19 cellular contexts compared by ENCODE assay signal in the genomic region with DNA sequence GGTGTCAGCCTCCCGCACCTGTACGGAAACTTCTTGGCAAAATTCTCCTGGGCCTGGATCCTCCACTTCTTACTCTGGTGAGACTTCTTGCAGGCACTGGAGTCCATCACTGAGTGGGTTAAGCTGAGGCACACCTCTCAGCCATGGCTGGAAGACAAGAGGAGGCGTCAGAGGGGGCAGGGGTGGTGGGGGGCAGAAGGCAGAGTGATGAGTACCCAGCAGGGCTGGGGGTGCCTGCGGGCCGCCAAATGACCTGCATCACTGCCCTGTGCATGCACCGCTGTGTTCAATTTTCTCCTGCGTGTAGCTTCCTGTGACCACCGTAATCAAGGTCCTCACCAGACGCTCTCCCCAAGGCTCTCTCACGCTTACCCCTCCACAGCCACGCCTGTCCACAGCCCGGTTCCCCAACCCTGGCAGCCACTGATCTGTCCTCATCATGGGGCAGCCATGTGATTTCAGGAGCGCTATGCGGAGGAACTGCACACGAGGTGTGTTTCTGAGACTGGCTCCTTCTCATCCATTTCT. TPM values are rescaled to one million over a fixed set of nuclear protein-coding genes. Genes with fewer than 3 reads are reported as not detected.
DNase-seq lines count a peak whose midpoint lies in the region; ATAC-seq and TF ChIP-seq lines count a peak whose summit lies in the region.
"Had no signal": no experiment of that assay in that cellular context is flagged by ENCODE, and none has a peak within 500 bp of the region (broad histone marks: within the 10 kb centered on the region; RNA-seq: fewer than 3 reads in every experiment).

No MANE protein-coding gene starts in this region.

- TF ChIP-seq CTCF in endothelial cell (IDR thresholded peaks at IDR 0.05; ENCODE audit: unreplicated experiment) = no peak
- no peak for TF ChIP-seq CTCF in osteoblast (IDR thresholded peaks at IDR 0.05; ENCODE audit: extremely low read depth, low read depth, low read length)

- no peaks in the 10 kb centered on the region for H3K36me3 Mint-ChIP-seq in endothelial cell (ENCODE audit: low read depth, unreplicated experiment)
- H3K36me3 Mint-ChIP-seq: activated naive CD4-positive, alpha-beta T cell treated with anti-CD3 and anti-CD28 coated beads, Interleukin-2, amount 50 U/mL, for 24 hours; CD8-positive, alpha-beta memory T cell; memory B cell; naive thymus-derived CD8-positive, alpha-beta T cell had no signal

- H3K4me3 Mint-ChIP-seq in endothelial cell (ENCODE audit: unreplicated experiment) = no peak overlapping the region
- H3K4me3 Mint-ChIP-seq: activated naive CD4-positive, alpha-beta T cell treated with anti-CD3 and anti-CD28 coated beads, Interleukin-2, amount 50 U/mL, for 24 hours; CD8-positive, alpha-beta memory T cell; memory B cell; naive thymus-derived CD8-positive, alpha-beta T cell had no signal

- no peak for ATAC-seq in aorta (ENCODE audit: low FRiP score)
- ATAC-seq in GM19328 (IDR thresholded peaks at IDR 0.05; ENCODE audit: unreplicated experiment) = no peak
- no peak for ATAC-seq in HG03520 (IDR thresholded peaks at IDR 0.05; ENCODE audit: unreplicated experiment)
- ATAC-seq: naive thymus-derived CD8-positive, alpha-beta T cell; psoas muscle had no signal

- H3K4me3 ChIP-seq in osteoblast (ENCODE audit: insufficient read depth, low read length) (no peak overlapping the region), aorta (ENCODE audit: low read length in 2 of 2) (no peak overlapping the region)
- H3K4me3 ChIP-seq: psoas muscle, thoracic aorta had no signal

- H3K27me3 ChIP-seq in osteoblast (ENCODE audit: insufficient read depth, low read length) (peaks cover 13% of the 10 kb centered on the region), aorta (ENCODE audit: control insufficient read depth in 1 of 2, insufficient read depth in 2 of 2, low read length in 1 of 2) (no peaks in the 10 kb centered on the region)

- H3K27ac ChIP-seq in osteoblast (ENCODE audit: low read depth, low read length) = no peak overlapping the region
- H3K27ac ChIP-seq in aorta (ENCODE audit: low read depth in 1 of 2, low read length in 2 of 2) = no peak overlapping the region
- H3K27ac ChIP-seq: psoas muscle, thoracic aorta had no signal

- DNase-seq in stimulated activated CD4-positive, alpha-beta T cell treated with anti-CD3 and anti-CD28 coated beads, Interleukin-4, amount 100 ng/mL, for 24 hours = peak; percentile 1
- no peak for DNase-seq in stimulated activated CD4-positive, alpha-beta T cell treated with anti-CD3 and anti-CD28 coated beads, Interleukin-15, amount 100 ng/mL, for 24 hours
- DNase-seq in endothelial cell (ENCODE audit: low spot score) (peak; percentile 2), osteoblast (ENCODE audit: insufficient read length, low spot score, missing footprints) (peak; percentile 48), aorta (peak; percentile 34 to 52), NCI-H2171 treated with DMSO at 0.1 percent for 48 hours (lab: John Stamatoyannopoulos, UW) (no peak)
- DNase-seq: activated CD4-positive, alpha-beta T cell treated with anti-CD3 and anti-CD28 coated beads for 4 hours; DMS79 treated with DMSO at 0.1 percent for 48 hours; NCI-H510A treated with DMSO at 0.1 percent for 48 hours had no signal

- no peaks in the 10 kb centered on the region for H4K20me1 ChIP-seq in osteoblast (ENCODE audit: insufficient read depth, low read length)

- H3K9me3 ChIP-seq in osteoblast (ENCODE audit: low read depth, low read length) (no peaks in the 10 kb centered on the region), aorta (ENCODE audit: control insufficient read depth, low read length) (no peaks in the 10 kb centered on the region)
- H3K9me3 ChIP-seq: psoas muscle, thoracic aorta had no signal

- peaks cover 3% of the 10 kb centered on the region for H3K27me3 Mint-ChIP-seq in endothelial cell (ENCODE audit: unreplicated experiment)

- H3K9me3 Mint-ChIP-seq in endothelial cell (ENCODE audit: unreplicated experiment) = no peaks in the 10 kb centered on the region
- H3K9me3 Mint-ChIP-seq: activated naive CD4-positive, alpha-beta T cell treated with anti-CD3 and anti-CD28 coated beads, Interleukin-2, amount 50 U/mL, for 24 hours; CD8-positive, alpha-beta memory T cell; memory B cell; naive thymus-derived CD8-positive, alpha-beta T cell had no signal

- H3K4me1 Mint-ChIP-seq in endothelial cell (ENCODE audit: unreplicated experiment) = peaks cover 5% of the 10 kb centered on the region
- H3K4me1 Mint-ChIP-seq: activated naive CD4-positive, alpha-beta T cell treated with anti-CD3 and anti-CD28 coated beads, Interleukin-2, amount 50 U/mL, for 24 hours; CD8-positive, alpha-beta memory T cell; memory B cell; naive thymus-derived CD8-positive, alpha-beta T cell had no signal

- H3K36me3 ChIP-seq in osteoblast (ENCODE audit: insufficient read depth, low read length) = no peaks in the 10 kb centered on the region
- no peaks in the 10 kb centered on the region for H3K36me3 ChIP-seq in aorta (ENCODE audit: control insufficient read depth in 1 of 2, insufficient read depth in 2 of 2, low read length in 1 of 2)
- H3K36me3 ChIP-seq: thoracic aorta had no signal

- 86 to 87% methylated on average over 15 of the region's 15 CpGs for WGBS in aorta, 2 donors

- H3K4me1 ChIP-seq in osteoblast (ENCODE audit: insufficient read depth, low read length) (no peaks in the 10 kb centered on the region), aorta (ENCODE audit: control insufficient read depth in 1 of 2, insufficient read depth in 2 of 2, low read length in 2 of 2) (no peaks in the 10 kb centered on the region)
- H3K4me1 ChIP-seq: psoas muscle had no signal

- no peak overlapping the region for H3K4me2 ChIP-seq in osteoblast (ENCODE audit: insufficient read depth, low read length)

- H2AFZ ChIP-seq in osteoblast (ENCODE audit: low read length) = no peak overlapping the region

- H3K27ac Mint-ChIP-seq in endothelial cell (ENCODE audit: unreplicated experiment) = no peak overlapping the region
- H3K27ac Mint-ChIP-seq: activated naive CD4-positive, alpha-beta T cell treated with anti-CD3 and anti-CD28 coated beads, Interleukin-2, amount 50 U/mL, for 24 hours; memory B cell; naive thymus-derived CD8-positive, alpha-beta T cell had no signal

- H3K79me2 ChIP-seq in osteoblast (ENCODE audit: insufficient read depth, low read length) = no peaks in the 10 kb centered on the region

- intact Hi-C loops in aorta (cut with DNase I) = no loop called here

RNA-seq across cellular contexts. Expression of gene C3orf22, which starts 5.4 kb away (rescaled TPM):
- total RNA-seq in endothelial cell (ENCODE audit: unreplicated experiment) (not detected), osteoblast (not detected in 2 replicates), aorta (not detected)
- polyA plus RNA-seq in aorta = not detected
- total RNA-seq: CD8-positive, alpha-beta memory T cell; endothelial cell of umbilical vein; kidney epithelial cell; naive thymus-derived CD8-positive, alpha-beta T cell; thoracic aorta had no signal
- polyA plus RNA-seq: CD8-positive, alpha-beta memory T cell; endothelial cell of umbilical vein; naive thymus-derived CD8-positive, alpha-beta T cell; psoas muscle had no signal

RNA-seq across cellular contexts. Expression of gene CHST13, which starts 29.4 kb away (rescaled TPM):
- not detected for total RNA-seq in endothelial cell (ENCODE audit: unreplicated experiment)
- under 0.01 TPM in 1 of 2 replicates, not detected in the other for total RNA-seq in osteoblast
- total RNA-seq in aorta = under 1 TPM; 0.33 to 0.55 TPM
- not detected for polyA plus RNA-seq in aorta
- total RNA-seq: endothelial cell of umbilical vein; kidney epithelial cell; naive thymus-derived CD8-positive, alpha-beta T cell; thoracic aorta had no signal
- polyA plus RNA-seq: CD8-positive, alpha-beta memory T cell had no signal

RNA-seq across cellular contexts. Expression of gene UROC1, which starts 35.8 kb away (rescaled TPM):
- total RNA-seq in endothelial cell (ENCODE audit: unreplicated experiment) (not detected), osteoblast (not detected in 2 replicates), aorta (not detected)
- not detected for polyA plus RNA-seq in aorta
- total RNA-seq: CD8-positive, alpha-beta memory T cell; endothelial cell of umbilical vein; kidney epithelial cell; thoracic aorta had no signal
- polyA plus RNA-seq: CD8-positive, alpha-beta memory T cell; endothelial cell of umbilical vein had no signal

Comparison
In these comparisons a context has a peak if more than half of its experiments do, and no peak if none do; other contexts are left out.
1. DNase-seq: peak in stimulated activated CD4-positive, alpha-beta T cell treated with anti-CD3 and anti-CD28 coated beads, Interleukin-4, amount 100 ng/mL, for 24 hours (single experiment), endothelial cell (single experiment), osteoblast (single experiment) and aorta (2 of 2); none in stimulated activated CD4-positive, alpha-beta T cell treated with anti-CD3 and anti-CD28 coated beads, Interleukin-15, amount 100 ng/mL, for 24 hours (single experiment) and NCI-H2171 treated with DMSO at 0.1 percent for 48 hours (single experiment).